In the genomic region with DNA sequence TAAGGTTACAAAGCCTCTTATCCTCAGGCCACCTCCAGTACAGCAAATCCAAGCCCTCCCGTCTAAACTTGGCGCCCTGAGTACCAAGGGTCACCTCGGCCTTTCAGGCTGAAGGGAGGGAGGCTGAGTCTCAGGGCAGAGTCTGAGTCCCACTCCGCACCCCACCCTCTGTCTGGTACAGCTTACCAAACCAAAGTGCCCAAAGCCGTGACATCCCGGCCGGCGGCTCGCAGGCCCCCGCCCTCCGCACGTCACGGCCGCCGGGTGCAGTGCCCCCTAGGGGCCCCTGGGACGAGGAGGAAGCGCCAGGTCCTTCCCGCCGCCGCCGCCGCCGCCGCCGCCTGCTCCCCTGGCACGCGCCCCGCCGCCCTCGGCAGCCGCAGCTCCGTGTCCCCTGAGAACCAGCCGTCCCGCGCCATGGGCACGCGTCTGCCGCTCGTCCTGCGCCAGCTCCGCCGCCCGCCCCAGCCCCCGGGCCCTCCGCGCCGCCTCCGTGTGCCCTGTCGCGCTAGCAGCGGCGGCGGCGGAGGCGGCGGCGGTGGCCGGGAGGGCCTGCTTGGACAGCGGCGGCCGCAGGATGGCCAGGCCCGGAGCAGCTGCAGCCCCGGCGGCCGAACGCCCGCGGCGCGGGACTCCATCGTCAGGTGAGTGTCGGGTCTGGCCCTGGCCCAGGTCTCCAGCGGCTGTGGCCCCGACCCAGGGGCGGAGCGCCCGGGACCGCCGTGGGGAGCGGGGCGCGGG, we compare ENCODE assay signal across 8 cellular contexts. TPM values are rescaled to one million over a fixed set of nuclear protein-coding genes. Genes with fewer than 3 reads are reported as not detected.
A peak's percentile ranks its signal among the peaks of the same experiment; 100 is the strongest.
DNase-seq lines count a peak whose midpoint lies in the region; ATAC-seq and TF ChIP-seq lines count a peak whose summit lies in the region.

Gene MTHFD1L, plus strand, starts transcription at position 297 of the 741 bp plus-strand sequence. Its CDS starts 121 bp downstream, at position 418.

- no peak for TF ChIP-seq EP300 in SK-N-SH (IDR thresholded peaks at IDR 0.05; ENCODE audit: borderline replicate concordance in 1 of 2, low read depth in 1 of 2, low read length in 1 of 2)

- H3K27me3 Mint-ChIP-seq in activated naive CD4-positive, alpha-beta T cell treated with anti-CD3 and anti-CD28 coated beads, Interleukin-2, amount 50 U/mL, for 24 hours, result peaks cover 7% of the 10 kb centered on the region
- no peaks in the 10 kb centered on the region for H3K27me3 Mint-ChIP-seq in osteocyte (ENCODE audit: unreplicated experiment)

- CTCF ChIA-PET in SK-N-SH (lab: Yijun Ruan, JAX), result interaction anchor here (0.6 to 2.4 kb wide), 20 partner anchors 9 to 795 kb away, joined by 3 to 35 read pairs (median 4); no protein-coding TSS in a partner anchor

- H3K79me2 ChIP-seq in SK-N-SH (ENCODE audit: insufficient read depth), result peaks cover 46% of the 10 kb centered on the region

- no peaks in the 10 kb centered on the region for H3K9me3 Mint-ChIP-seq in activated naive CD4-positive, alpha-beta T cell treated with anti-CD3 and anti-CD28 coated beads, Interleukin-2, amount 50 U/mL, for 24 hours
- no peaks in the 10 kb centered on the region for H3K9me3 Mint-ChIP-seq in osteocyte (ENCODE audit: unreplicated experiment)

- peak within 1 kb of the TSS; percentile 89 to 95 for H3K27ac ChIP-seq in SK-N-SH (ENCODE audit: low read depth in 2 of 2, low read length in 1 of 2)
- H3K27ac ChIP-seq in thymus (ENCODE audit: low read depth), result peak within 1 kb of the TSS; percentile 84

- DNase-seq in Daoy (ENCODE audit: low read depth) (peak; percentile 92), HuH-7.5 (ENCODE audit: low spot score) (peak; percentile 88), SK-N-SH (peak; percentile 93), glomerular visceral epithelial cell (ENCODE audit: extremely low spot score) (peak; percentile 92), osteocyte (ENCODE audit: extremely low spot score, unreplicated experiment) (peak; percentile 94)

- H2AFZ ChIP-seq in SK-N-SH (ENCODE audit: low read depth), result peak within 1 kb of the TSS; percentile 89

- peak within 1 kb of the TSS; percentile 97 for H3K4me3 Mint-ChIP-seq in activated naive CD4-positive, alpha-beta T cell treated with anti-CD3 and anti-CD28 coated beads, Interleukin-2, amount 50 U/mL, for 24 hours
- peak within 1 kb of the TSS; percentile 98 for H3K4me3 Mint-ChIP-seq in osteocyte (ENCODE audit: unreplicated experiment)

- 5% methylated on average over 3 of the region's 82 CpGs for WGBS in SK-N-SH (ENCODE audit: low lambda C conversion rate)
- under 1% methylated on average over 82 of the region's 82 CpGs for WGBS in thymus

- H3K36me3 ChIP-seq in SK-N-SH (replicated peaks in 1 of 2; ENCODE audit: control insufficient read depth in 1 of 2, insufficient read depth in 2 of 2, low read length in 1 of 2), result peaks cover 0 to 10% of the 10 kb centered on the region in 2 experiments
- no peaks in the 10 kb centered on the region for H3K36me3 ChIP-seq in thymus (ENCODE audit: control insufficient read depth, insufficient read depth)

- H3K9ac ChIP-seq in SK-N-SH, result peak within 1 kb of the TSS; percentile 98

- H3K4me3 ChIP-seq in SK-N-SH (ENCODE audit: low read depth in 2 of 2, low read length in 1 of 2) (peak within 1 kb of the TSS; percentile 64 to 75), thymus (ENCODE audit: low read length) (peak within 1 kb of the TSS; percentile 75)

- TF ChIP-seq RAD21 in SK-N-SH (IDR thresholded peaks at IDR 0.05; ENCODE audit: low read length), result 0 out of 2 replicates have a peak, but pooled peaks have one; percentile 14

- H3K9me2 ChIP-seq in SK-N-SH, result no peaks in the 10 kb centered on the region

- H3K27me3 ChIP-seq in SK-N-SH (ENCODE audit: insufficient read depth), result no peaks in the 10 kb centered on the region
- H3K27me3 ChIP-seq in thymus (ENCODE audit: control insufficient read depth, insufficient read depth), result no peaks in the 10 kb centered on the region

- peaks cover 6% of the 10 kb centered on the region for H3K36me3 Mint-ChIP-seq in activated naive CD4-positive, alpha-beta T cell treated with anti-CD3 and anti-CD28 coated beads, Interleukin-2, amount 50 U/mL, for 24 hours
- no peaks in the 10 kb centered on the region for H3K36me3 Mint-ChIP-seq in osteocyte (ENCODE audit: unreplicated experiment)

- peak within 1 kb of the TSS; percentile 92 for H3K4me2 ChIP-seq in SK-N-SH

- H3K27ac Mint-ChIP-seq in activated naive CD4-positive, alpha-beta T cell treated with anti-CD3 and anti-CD28 coated beads, Interleukin-2, amount 50 U/mL, for 24 hours, result peak within 1 kb of the TSS; percentile 94
- peak within 1 kb of the TSS; percentile 100 for H3K27ac Mint-ChIP-seq in osteocyte (ENCODE audit: unreplicated experiment)

- peak; percentile 84 for ATAC-seq in GM21526 (IDR thresholded peaks at IDR 0.05; ENCODE audit: low FRiP score, unreplicated experiment)

- peaks cover 17% of the 10 kb centered on the region for H3K4me1 Mint-ChIP-seq in activated naive CD4-positive, alpha-beta T cell treated with anti-CD3 and anti-CD28 coated beads, Interleukin-2, amount 50 U/mL, for 24 hours
- H3K4me1 Mint-ChIP-seq in osteocyte (ENCODE audit: unreplicated experiment), result peaks cover 24% of the 10 kb centered on the region

- no peaks in the 10 kb centered on the region for H3K9me3 ChIP-seq in SK-N-SH
- H3K9me3 ChIP-seq in thymus (ENCODE audit: control insufficient read depth), result no peaks in the 10 kb centered on the region

- H3F3A ChIP-seq in SK-N-SH (replicated peaks; ENCODE audit: insufficient read depth), result peaks cover 5% of the 10 kb centered on the region

- peaks cover 14% of the 10 kb centered on the region for H4K20me1 ChIP-seq in SK-N-SH (ENCODE audit: insufficient read depth)

- H3K4me1 ChIP-seq in SK-N-SH (ENCODE audit: control insufficient read depth in 1 of 2, insufficient read depth in 2 of 2, low read depth in 1 of 2, low read length in 1 of 2) (peaks cover 0 to 11% of the 10 kb centered on the region in 2 experiments; a peak in 2 of 4 replicates), thymus (ENCODE audit: control insufficient read depth, insufficient read depth, low read length) (peaks cover 4% of the 10 kb centered on the region)

- TF ChIP-seq CTCF in SK-N-SH (IDR thresholded peaks at IDR 0.05), result peak; percentile 60
- TF ChIP-seq CTCF in osteocyte (IDR thresholded peaks at IDR 0.05), result peak; percentile 67

- POLR2A ChIA-PET in SK-N-SH (lab: Yijun Ruan, JAX), result interaction anchor here (1.2 to 1.6 kb wide), 2 partner anchors 9 to 15 kb away, joined by 3 to 4 read pairs; no protein-coding TSS in a partner anchor

TF ChIP-seq in SK-N-SH, 30 proteins besides CTCF, POLR2A, EP300 and RAD21 (continues in another document):
- no peak for TF ChIP-seq RXRA (IDR thresholded peaks at IDR 0.05; ENCODE audit: borderline replicate concordance, low read depth)
- TF ChIP-seq MXI1 (IDR thresholded peaks at IDR 0.05; ENCODE audit: low read depth, low read length), result no peak
- TF ChIP-seq RFX5 (IDR thresholded peaks at IDR 0.05; ENCODE audit: low read length), result no peak
- no peak for TF ChIP-seq REST (IDR thresholded peaks at IDR 0.05; ENCODE audit: low read depth, low read length)
- TF ChIP-seq TAF1 (IDR thresholded peaks at IDR 0.05; ENCODE audit: borderline replicate concordance, low read depth, low read length), result peak; percentile 81
- TF ChIP-seq TCF12 (IDR thresholded peaks at IDR 0.05), result no peak
- TF ChIP-seq ELF1 (IDR thresholded peaks at IDR 0.05), result no peak
- peak; percentile 72 for TF ChIP-seq POLR2AphosphoS5 (IDR thresholded peaks at IDR 0.05; ENCODE audit: low read depth, low read length)
- TF ChIP-seq, protein P1, sequence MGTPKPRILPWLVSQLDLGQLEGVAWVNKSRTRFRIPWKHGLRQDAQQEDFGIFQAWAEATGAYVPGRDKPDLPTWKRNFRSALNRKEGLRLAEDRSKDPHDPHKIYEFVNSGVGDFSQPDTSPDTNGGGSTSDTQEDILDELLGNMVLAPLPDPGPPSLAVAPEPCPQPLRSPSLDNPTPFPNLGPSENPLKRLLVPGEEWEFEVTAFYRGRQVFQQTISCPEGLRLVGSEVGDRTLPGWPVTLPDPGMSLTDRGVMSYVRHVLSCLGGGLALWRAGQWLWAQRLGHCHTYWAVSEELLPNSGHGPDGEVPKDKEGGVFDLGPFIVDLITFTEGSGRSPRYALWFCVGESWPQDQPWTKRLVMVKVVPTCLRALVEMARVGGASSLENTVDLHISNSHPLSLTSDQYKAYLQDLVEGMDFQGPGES (IDR thresholded peaks at IDR 0.05; ENCODE audit: low read depth, low read length), result no peak
- no peak for TF ChIP-seq FOSL2 (IDR thresholded peaks at IDR 0.05; ENCODE audit: borderline replicate concordance, low read depth)
- no peak for TF ChIP-seq CHD2 (IDR thresholded peaks at IDR 0.05; ENCODE audit: low read length, partially characterized antibody)
- no peak for TF ChIP-seq MEF2A (IDR thresholded peaks at IDR 0.05; ENCODE audit: borderline replicate concordance, low read depth)
- no peak for TF ChIP-seq NFIC (IDR thresholded peaks at IDR 0.05; ENCODE audit: borderline replicate concordance)

RNA-seq across cellular contexts. Expression of gene MTHFD1L, which starts in this region (rescaled TPM):
- total RNA-seq in Daoy (2014; rRNA removed; shearing (Covaris generic)), result 17.8 and 21.6 TPM in 2 replicates
- 36.7 and 37.0 TPM in 2 replicates for polyA plus RNA-seq in SK-N-SH (2012; rRNA removed)
- polyA plus RNA-seq in SK-N-SH (2012; cell fraction: cytosol; rRNA removed), result 35.9 and 36.2 TPM in 2 replicates
- polyA plus RNA-seq in SK-N-SH (2012; cell fraction: nucleus; rRNA removed), result 35.4 and 47.8 TPM in 2 replicates
- 63.2 and 67.0 TPM in 2 replicates for total RNA-seq in osteocyte
- 16.0 TPM for polyA plus RNA-seq in thymus

Comparison
In these comparisons a context has a peak if more than half of its experiments do, and no peak if none do; other contexts are left out.
1. Peak in every context shown above with its lines: DNase-seq, ATAC-seq, H3K4me3 ChIP-seq and H3K27ac ChIP-seq.